ENCODE assay signal across 2 cellular contexts in genomic region chr17:27603446-27603820, GRCh38.
"Had no signal": no experiment of that assay in that cellular context is flagged by ENCODE, and none has a peak within 500 bp of the region (broad histone marks: within the 10 kb centered on the region; RNA-seq: fewer than 3 reads in every experiment).

No MANE protein-coding gene starts in this region.

- H3K4me3 ChIP-seq: sigmoid colon had no signal

- H3K27ac ChIP-seq: neutrophil, sigmoid colon had no signal

- H3K27me3 ChIP-seq: neutrophil, sigmoid colon had no signal

- H3K9me3 ChIP-seq: neutrophil, sigmoid colon had no signal
